Comparison of ENCODE assay signal across 9 cellular contexts in genomic region chr1:172185206-172185605, GRCh38.
DNase-seq lines count a peak whose midpoint lies in the region; ATAC-seq and TF ChIP-seq lines count a peak whose summit lies in the region.
"Had no signal": no experiment of that assay in that cellular context is flagged by ENCODE, and none has a peak within 500 bp of the region (broad histone marks: within the 10 kb centered on the region; RNA-seq: fewer than 3 reads in every experiment).

No MANE protein-coding gene starts in this region.

- TF ChIP-seq CTCF in NB4 (IDR thresholded peaks at IDR 0.05; ENCODE audit: low read depth, low read length) (no peak), adrenal gland (IDR thresholded peaks at IDR 0.05) (no peak)

- DNase-seq in NB4 (ENCODE audit: low read depth) (peak; percentile 20), left kidney (ENCODE audit: low read depth, low spot score) (peak; percentile 12), NCI-H82 (lab: John Stamatoyannopoulos, UW) (no peak), adrenal gland (no peak), NCI-H1092 treated with DMSO at 0.1 percent for 48 hours (lab: John Stamatoyannopoulos, UW) (no peak), 8988T (no peak)
- DNase-seq: activated CD4-positive, CD25-positive, alpha-beta regulatory T cell treated with anti-CD3 and anti-CD28 coated beads, Interleukin-2, amount 50 U/mL, for 72 hours had no signal

- no peaks in the 10 kb centered on the region for H3K27me3 ChIP-seq in adrenal gland

- intact Hi-C loops in adrenal gland (cut with DNase I): no loop called here

- H3K4me3 ChIP-seq in NB4 (ENCODE audit: low read depth, low read length): no peak overlapping the region
- no peak overlapping the region for H3K4me3 ChIP-seq in adrenal gland

- H3K4me1 ChIP-seq in adrenal gland (replicated peaks in 1 of 2): peaks cover 18 to 20% of the 10 kb centered on the region in 2 donors

- ATAC-seq in GM18867 (IDR thresholded peaks at IDR 0.05; ENCODE audit: unreplicated experiment): peak; percentile 63
- ATAC-seq in HG02610 (IDR thresholded peaks at IDR 0.05; ENCODE audit: unreplicated experiment): peak; percentile 44

- H3K27ac ChIP-seq in adrenal gland: no peak overlapping the region

- no peaks in the 10 kb centered on the region for H3K36me3 ChIP-seq in adrenal gland (replicated peaks in 1 of 2)

- TF ChIP-seq POLR2A in NB4 (IDR thresholded peaks at IDR 0.05; ENCODE audit: extremely low read depth, insufficient read length) (no peak), adrenal gland (IDR thresholded peaks at IDR 0.05) (no peak)

- no peaks in the 10 kb centered on the region for H3K9me3 ChIP-seq in adrenal gland (replicated peaks in 1 of 3)

Comparison
In these comparisons a context has a peak if more than half of its experiments do, and no peak if none do; other contexts are left out.
1. DNase-seq: peak in NB4 (single experiment) and left kidney (single experiment); none in NCI-H82 (single experiment), adrenal gland (0 of 7), NCI-H1092 treated with DMSO at 0.1 percent for 48 hours (single experiment) and 8988T (single experiment).